ENCODE assay signal across 8 cellular contexts in the genomic region with DNA sequence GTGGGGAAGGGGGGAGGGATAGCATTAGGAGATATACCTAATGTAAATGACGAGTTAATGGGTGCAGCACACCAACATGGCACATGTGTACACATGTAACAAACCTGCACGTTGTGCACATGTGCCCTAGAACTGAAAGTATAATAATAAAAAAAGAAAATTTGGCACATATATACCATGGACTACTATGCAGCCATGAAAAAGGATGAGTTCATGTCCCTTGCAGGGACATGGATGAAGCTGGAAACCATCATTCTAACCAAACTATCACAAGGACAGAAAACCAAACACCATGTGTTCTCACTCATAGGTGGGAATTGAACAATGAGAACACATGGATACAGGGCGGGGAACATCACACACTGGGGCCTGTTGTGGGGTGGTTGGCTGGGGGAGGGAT. TPM values are rescaled to one million over a fixed set of nuclear protein-coding genes. Genes with fewer than 3 reads are reported as not detected.
"Had no signal": no experiment of that assay in that cellular context is flagged by ENCODE, and none has a peak within 500 bp of the region (broad histone marks: within the 10 kb centered on the region; RNA-seq: fewer than 3 reads in every experiment).

No MANE protein-coding gene starts in this region.

RNA-seq across cellular contexts. Expression of a gene that starts 21.2 kb away (rescaled TPM):
- total RNA-seq: OCI-LY7, Right ventricle myocardium inferior, Right ventricle myocardium superior, RPMI7951, SJCRH30, SJSA1, T-cell had no signal
- polyA plus RNA-seq: SK-N-SH had no signal
